8 cellular contexts compared by ENCODE assay signal in genomic region chr10:50937230-50937907, GRCh38. TPM values are rescaled to one million over a fixed set of nuclear protein-coding genes. Genes with fewer than 3 reads are reported as not detected.
DNase-seq lines count a peak whose midpoint lies in the region; ATAC-seq and TF ChIP-seq lines count a peak whose summit lies in the region.

No MANE protein-coding gene starts in this region.

- peak; percentile 23; the same call in 1 of the 2 replicates for TF ChIP-seq CTCF in GM12874 (IDR thresholded peaks at IDR 0.05; ENCODE audit: insufficient read depth, low read depth, low read length)
- peak; percentile 44 for TF ChIP-seq CTCF in OCI-LY3 (IDR thresholded peaks at IDR 0.05; ENCODE audit: low read depth, low read length)
- TF ChIP-seq CTCF in coronary artery (IDR thresholded peaks at IDR 0.05) = no peak

- H3K9ac ChIP-seq in OCI-LY3 (ENCODE audit: low read length) = no peak overlapping the region

- no peak for ATAC-seq in GM21723 (IDR thresholded peaks at IDR 0.05; ENCODE audit: unreplicated experiment)

- no peaks in the 10 kb centered on the region for H3K4me1 ChIP-seq in OCI-LY3 (ENCODE audit: low read length)
- H3K4me1 ChIP-seq in effector memory CD4-positive, alpha-beta T cell (ENCODE audit: control insufficient read depth, insufficient read depth, low read length, poor library complexity, severe bottlenecking) = no peaks in the 10 kb centered on the region

- H3K27me3 ChIP-seq in OCI-LY3 (ENCODE audit: low read depth, low read length) = no peaks in the 10 kb centered on the region
- H3K27me3 ChIP-seq in effector memory CD4-positive, alpha-beta T cell (replicated peaks; ENCODE audit: control insufficient read depth, insufficient read depth, low read length, poor library complexity, severe bottlenecking) = no peaks in the 10 kb centered on the region

- no peaks in the 10 kb centered on the region for H4K20me1 ChIP-seq in OCI-LY3 (ENCODE audit: insufficient read depth, low read length)

- H3K4me2 ChIP-seq in OCI-LY3 (ENCODE audit: low read length) = no peak overlapping the region

- H3K4me3 ChIP-seq in OCI-LY3 (ENCODE audit: low read length) = no peak overlapping the region
- no peak overlapping the region for H3K4me3 ChIP-seq in effector memory CD4-positive, alpha-beta T cell (ENCODE audit: insufficient read depth, low read depth, low read length, poor library complexity, severe bottlenecking)
- no peak overlapping the region for H3K4me3 ChIP-seq in coronary artery

- no peaks in the 10 kb centered on the region for H3K36me3 ChIP-seq in OCI-LY3 (replicated peaks; ENCODE audit: low read depth, low read length)
- no peaks in the 10 kb centered on the region for H3K36me3 ChIP-seq in effector memory CD4-positive, alpha-beta T cell (ENCODE audit: control insufficient read depth, insufficient read depth, low read length)

- H2AFZ ChIP-seq in OCI-LY3 (ENCODE audit: low read depth, low read length) = no peak overlapping the region

- peak; percentile 75 for DNase-seq in fibroblast of peridontal ligament (ENCODE audit: extremely low read depth)
- DNase-seq in renal cortical epithelial cell (ENCODE audit: low read depth) = peak; percentile 62
- no peak for DNase-seq in effector memory CD4-positive, alpha-beta T cell
- DNase-seq in GDM1 (lab: John Stamatoyannopoulos, UW) = no peak
- no peak for DNase-seq in coronary artery (ENCODE audit: low spot score)

- H3K79me2 ChIP-seq in OCI-LY3 (ENCODE audit: low read length) = no peaks in the 10 kb centered on the region

- H3K9me3 ChIP-seq in OCI-LY3 (ENCODE audit: insufficient read depth, low read length) = no peaks in the 10 kb centered on the region
- no peaks in the 10 kb centered on the region for H3K9me3 ChIP-seq in effector memory CD4-positive, alpha-beta T cell (ENCODE audit: control insufficient read depth, low read length)

- H3K27ac ChIP-seq in OCI-LY3 (ENCODE audit: low read length) (no peak overlapping the region), coronary artery (no peak overlapping the region)
- no peak overlapping the region for H3K27ac ChIP-seq in effector memory CD4-positive, alpha-beta T cell (ENCODE audit: insufficient read depth, low read length, poor library complexity, severe bottlenecking)

RNA-seq across cellular contexts. Expression of gene A1CF, which starts 51.9 kb away (rescaled TPM):
- total RNA-seq in renal cortical epithelial cell = 0.05 TPM in 1 of 2 replicates, not detected in the other

Comparison
In these comparisons a context has a peak if more than half of its experiments do, and no peak if none do; other contexts are left out.
1. DNase-seq: peak in fibroblast of peridontal ligament (single experiment) and renal cortical epithelial cell (single experiment); none in effector memory CD4-positive, alpha-beta T cell (0 of 3), GDM1 (single experiment) and coronary artery (single experiment).